ENCODE assay signal across 1 cellular context in the genomic region with DNA sequence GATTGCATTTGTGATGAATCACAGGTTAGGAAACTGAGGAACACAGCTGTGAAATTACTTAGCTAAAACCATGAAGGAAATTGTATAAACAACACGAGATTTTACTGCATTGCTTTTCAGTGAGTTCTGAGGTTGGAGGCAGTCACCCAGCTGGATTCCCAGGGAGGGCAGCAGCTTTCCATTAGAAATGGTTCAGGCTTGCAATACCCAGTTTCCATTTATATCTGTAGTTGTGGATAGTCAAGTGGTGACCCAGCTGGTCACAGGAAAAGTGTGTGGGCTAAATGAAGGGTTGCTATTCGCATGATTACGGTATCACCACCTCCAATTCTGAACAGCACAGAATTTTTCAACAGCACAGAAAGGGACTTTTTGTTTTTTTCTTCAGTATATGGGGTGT.
TF ChIP-seq lines count a peak whose summit lies in the region.

No MANE protein-coding gene starts in this region.

TF ChIP-seq in IMR-90, 13 proteins besides CTCF, POLR2A, EP300 and RAD21:
- no peak for TF ChIP-seq MAZ (IDR thresholded peaks at IDR 0.05; ENCODE audit: borderline replicate concordance, low read depth, low read length)
- TF ChIP-seq BHLHE40 (IDR thresholded peaks at IDR 0.05; ENCODE audit: low read depth, low read length): no peak
- no peak for TF ChIP-seq SMC3 (IDR thresholded peaks at IDR 0.05; ENCODE audit: low read depth, low read length)
- no peak for TF ChIP-seq MXI1 (IDR thresholded peaks at IDR 0.05; ENCODE audit: borderline replicate concordance, low read depth, low read length)
- no peak for TF ChIP-seq RFX5 (IDR thresholded peaks at IDR 0.05; ENCODE audit: low read depth, low read length)
- TF ChIP-seq RCOR1 (IDR thresholded peaks at IDR 0.05; ENCODE audit: insufficient replicate concordance, low read length): no peak
- TF ChIP-seq MAFK (IDR thresholded peaks at IDR 0.05; ENCODE audit: low read depth, low read length): no peak
